In the genomic region with DNA sequence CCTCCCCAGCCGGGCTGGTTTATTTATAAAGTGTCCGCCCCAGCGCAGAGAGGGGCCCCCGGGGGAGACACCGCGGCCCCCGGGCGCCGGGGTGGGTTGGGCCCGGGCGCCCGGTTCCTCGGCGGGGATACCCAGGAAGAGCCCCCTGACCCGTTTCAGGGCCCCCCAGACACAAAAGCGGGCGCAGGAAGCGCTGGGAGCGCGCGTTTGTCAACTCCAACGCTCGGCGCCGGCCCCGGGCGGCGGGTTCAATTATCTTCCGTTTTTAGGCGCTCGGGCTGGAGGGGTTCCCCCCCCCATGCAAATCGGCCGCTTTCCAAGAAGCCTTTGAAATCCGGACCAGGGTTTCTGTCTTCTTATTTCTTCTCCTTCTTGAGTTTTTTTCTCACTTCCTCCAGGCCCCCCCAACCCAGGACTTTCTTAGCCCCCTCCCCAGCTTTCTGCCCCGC, we compare ENCODE assay signal across 8 cellular contexts. TPM values are rescaled to one million over a fixed set of nuclear protein-coding genes. Genes with fewer than 3 reads are reported as not detected.
DNase-seq lines count a peak whose midpoint lies in the region; TF ChIP-seq lines count a peak whose summit lies in the region.

No MANE protein-coding gene starts in this region.

- TF ChIP-seq POLR2A in transverse colon (IDR thresholded peaks at IDR 0.05): no peak

- TF ChIP-seq CTCF in mesothelial cell of epicardium (IDR thresholded peaks at IDR 0.05; ENCODE audit: unreplicated experiment): no peak
- no peak for TF ChIP-seq CTCF in transverse colon (IDR thresholded peaks at IDR 0.05)

- H3K4me3 Mint-ChIP-seq in mesothelial cell of epicardium: peak overlapping the region; percentile 84

- H3K4me3 ChIP-seq in transverse colon: peak overlapping the region; percentile 85 to 99 (median 88)

- peaks cover 2% of the 10 kb centered on the region for H3K27me3 Mint-ChIP-seq in mesothelial cell of epicardium (ENCODE audit: low read depth)

- H3K4me1 Mint-ChIP-seq in mesothelial cell of epicardium: peaks cover 6% of the 10 kb centered on the region

- H3K27ac ChIP-seq in transverse colon: peak overlapping the region; percentile 89 to 92 (median 91)

- no peaks in the 10 kb centered on the region for H3K36me3 ChIP-seq in transverse colon

- H3K36me3 Mint-ChIP-seq in mesothelial cell of epicardium: peaks cover 3% of the 10 kb centered on the region

- TF ChIP-seq EP300 in transverse colon (IDR thresholded peaks at IDR 0.05; ENCODE audit: low read depth): no peak

- in situ Hi-C loops in transverse colon (cut with MboI; ENCODE audit: low pct_ligation_motif_present in 1 of 4, low pct_unique_long_range_greater_than_20kb in 1 of 4, low sequenced_read_pairs in 3 of 4): loop anchor here in 3 of 4 donors (10.0 kb wide), 3 partner anchors 58 to 162 kb away; a partner anchor contains a TSS

- DNase-seq in stimulated activated CD4-positive, alpha-beta T cell treated with anti-CD3 and anti-CD28 coated beads, Interleukin-15, amount 100 ng/mL, for 24 hours: peak; percentile 76
- DNase-seq in stimulated activated CD4-positive, alpha-beta T cell treated with anti-CD3 and anti-CD28 coated beads, Interleukin-4, amount 100 ng/mL, for 4 hours: no peak
- DNase-seq in SIG-M5 (lab: John Stamatoyannopoulos, UW) (peak; percentile 66), ecto neural progenitor cell (ENCODE audit: low spot score) (peak; percentile 69), mesothelial cell of epicardium (ENCODE audit: low spot score in 2 of 2, unreplicated experiment in 2 of 2) (no peak), transverse colon (peak; percentile 77), occipital lobe (lab: John Stamatoyannopoulos, UW) (no peak), NCI-H187 (lab: John Stamatoyannopoulos, UW) (no peak)

- intact Hi-C loops in transverse colon (cut with DNase I; ENCODE audit: low total_unique reads): loop anchor here (10.0 kb wide), 1 partner anchor 178 kb away; a partner anchor contains a TSS

- no peaks in the 10 kb centered on the region for H3K27me3 ChIP-seq in transverse colon

- no peaks in the 10 kb centered on the region for H3K9me3 ChIP-seq in transverse colon

- peaks cover 0 to 30% (median 23%) of the 10 kb centered on the region in 4 donors for H3K4me1 ChIP-seq in transverse colon

- WGBS in transverse colon (ENCODE audit: low coverage in 1 of 2), 2 donors: 0% methylated on average over 22 to 30 of the region's 35 CpGs

- no peaks in the 10 kb centered on the region for H3K9me3 Mint-ChIP-seq in mesothelial cell of epicardium

- H3K27ac Mint-ChIP-seq in mesothelial cell of epicardium: peak overlapping the region; percentile 83

RNA-seq across cellular contexts. Expression of a gene that starts 0.8 kb away (rescaled TPM):
- total RNA-seq in mesothelial cell of epicardium (65.9 to 72.4 TPM (median 70.6 TPM) in 3 replicates), transverse colon (1 to 10 TPM; 2.2 to 8.7 (median 4.3) TPM), occipital lobe (8.0 TPM)

RNA-seq across cellular contexts. Expression of a gene that starts 9.5 kb away (rescaled TPM):
- total RNA-seq in mesothelial cell of epicardium: 1.0 to 1.5 TPM (median 1.1 TPM) in 3 replicates
- total RNA-seq in transverse colon: not detected
- not detected for total RNA-seq in occipital lobe

RNA-seq across cellular contexts. Expression of a gene that starts 13.6 kb away (rescaled TPM):
- total RNA-seq in mesothelial cell of epicardium (47.4 to 50.5 TPM (median 49.5 TPM) in 3 replicates), transverse colon (10 to 100 TPM; 43.8 to 49.4 (median 46.7) TPM), occipital lobe (31.4 TPM)

RNA-seq across cellular contexts. Expression of a gene that starts 33.3 kb away (rescaled TPM):
- total RNA-seq in mesothelial cell of epicardium (not detected in 3 replicates), transverse colon (not detected), occipital lobe (not detected)

RNA-seq across cellular contexts. Expression of a gene that starts 33.6 kb away (rescaled TPM):
- 79.8 to 87.8 TPM (median 80.0 TPM) in 3 replicates for total RNA-seq in mesothelial cell of epicardium
- total RNA-seq in transverse colon: 100 to 1,000 TPM in 1 of 4 donors, 10 to 100 TPM in 3; 58.1 to 158 (median 78.4) TPM
- 17.9 TPM for total RNA-seq in occipital lobe

Comparison
In these comparisons a context has a peak if more than half of its experiments do, and no peak if none do; other contexts are left out.
1. DNase-seq: peak in stimulated activated CD4-positive, alpha-beta T cell treated with anti-CD3 and anti-CD28 coated beads, Interleukin-15, amount 100 ng/mL, for 24 hours (single experiment), SIG-M5 (single experiment), ecto neural progenitor cell (single experiment) and transverse colon (single experiment); none in stimulated activated CD4-positive, alpha-beta T cell treated with anti-CD3 and anti-CD28 coated beads, Interleukin-4, amount 100 ng/mL, for 4 hours (0 of 2), mesothelial cell of epicardium (0 of 2), occipital lobe (single experiment) and NCI-H187 (0 of 2).